12 cellular contexts compared by ENCODE assay signal in genomic region chr6:128601060-128601459, GRCh38.
DNase-seq lines count a peak whose midpoint lies in the region; ATAC-seq and TF ChIP-seq lines count a peak whose summit lies in the region.
"Had no signal": no experiment of that assay in that cellular context is flagged by ENCODE, and none has a peak within 500 bp of the region (broad histone marks: within the 10 kb centered on the region; RNA-seq: fewer than 3 reads in every experiment).

No MANE protein-coding gene starts in this region.

- H3K36me3 Mint-ChIP-seq in activated naive CD8-positive, alpha-beta T cell treated with anti-CD3 and anti-CD28 coated beads for 36 hours = no peaks in the 10 kb centered on the region
- H3K36me3 Mint-ChIP-seq: IgD-negative memory B cell had no signal

- TF ChIP-seq CTCF in heart left ventricle (IDR thresholded peaks at IDR 0.05) = no peak

- H3K27ac ChIP-seq in heart left ventricle = no peak overlapping the region

- no peaks in the 10 kb centered on the region for H3K36me3 ChIP-seq in heart left ventricle

- TF ChIP-seq POLR2A in heart left ventricle (IDR thresholded peaks at IDR 0.05) = no peak

- intact Hi-C loops in heart left ventricle (cut with DNase I) = loop anchor here in 1 of 10 donors (5.0 kb wide), 1 partner anchor 46 kb away; no protein-coding TSS in a partner anchor
- intact Hi-C loops in cardiac septum (cut with DNase I) = no loop called here
- intact Hi-C loops in left ventricle myocardium superior (cut with micrococcal nuclease) = no loop called here

- peaks cover 43% of the 10 kb centered on the region for H3K4me1 Mint-ChIP-seq in activated naive CD8-positive, alpha-beta T cell treated with anti-CD3 and anti-CD28 coated beads for 36 hours
- peaks cover 60% of the 10 kb centered on the region for H3K4me1 Mint-ChIP-seq in stimulated activated naive CD8-positive, alpha-beta T cell treated with anti-CD3 and anti-CD28 coated beads, Interleukin-15, amount 100 ng/mL, for 72 hours
- H3K4me1 Mint-ChIP-seq: IgD-negative memory B cell had no signal

- peaks cover 4% of the 10 kb centered on the region for H3K9me3 Mint-ChIP-seq in activated naive CD8-positive, alpha-beta T cell treated with anti-CD3 and anti-CD28 coated beads for 36 hours
- H3K9me3 Mint-ChIP-seq in stimulated activated naive CD8-positive, alpha-beta T cell treated with anti-CD3 and anti-CD28 coated beads, Interleukin-15, amount 100 ng/mL, for 72 hours = no peaks in the 10 kb centered on the region
- H3K9me3 Mint-ChIP-seq: T-helper 2 cell treated with Interferon-gamma antibody and Interleukin-4, amounts not matched to agents 5 μg/mL and 100 μg/mL, for 36 hours had no signal

- no peak overlapping the region for H3K4me3 ChIP-seq in heart left ventricle

- H3K27me3 ChIP-seq in heart left ventricle = no peaks in the 10 kb centered on the region

- ATAC-seq in heart left ventricle = peak; percentile 77 to 91 (median 88)
- peak; percentile 91 for ATAC-seq in left ventricle myocardium superior
- ATAC-seq in stimulated activated naive CD8-positive, alpha-beta T cell treated with anti-CD3 and anti-CD28 coated beads, Interleukin-15, amount 100 ng/mL, for 72 hours = no peak

- H3K27me3 Mint-ChIP-seq in activated naive CD8-positive, alpha-beta T cell treated with anti-CD3 and anti-CD28 coated beads for 36 hours = no peaks in the 10 kb centered on the region
- H3K27me3 Mint-ChIP-seq in stimulated activated naive CD8-positive, alpha-beta T cell treated with anti-CD3 and anti-CD28 coated beads, Interleukin-15, amount 100 ng/mL, for 72 hours = peaks cover 8% of the 10 kb centered on the region
- H3K27me3 Mint-ChIP-seq: IgD-negative memory B cell had no signal

- H3K27ac Mint-ChIP-seq in activated naive CD8-positive, alpha-beta T cell treated with anti-CD3 and anti-CD28 coated beads for 36 hours = peak overlapping the region; percentile 19
- H3K27ac Mint-ChIP-seq in stimulated activated naive CD8-positive, alpha-beta T cell treated with anti-CD3 and anti-CD28 coated beads, Interleukin-15, amount 100 ng/mL, for 72 hours = no peak overlapping the region
- H3K27ac Mint-ChIP-seq: IgD-negative memory B cell had no signal

- no peaks in the 10 kb centered on the region for H3K9me3 ChIP-seq in heart left ventricle

- H3K4me1 ChIP-seq in heart left ventricle = peaks cover 0 to 29% (median 10%) of the 10 kb centered on the region in 12 donors

- H3K4me3 Mint-ChIP-seq in activated naive CD8-positive, alpha-beta T cell treated with anti-CD3 and anti-CD28 coated beads for 36 hours = no peak overlapping the region
- peak overlapping the region in 1 of 2 donors; percentile 17 for H3K4me3 Mint-ChIP-seq in stimulated activated naive CD8-positive, alpha-beta T cell treated with anti-CD3 and anti-CD28 coated beads, Interleukin-15, amount 100 ng/mL, for 72 hours
- H3K4me3 Mint-ChIP-seq: IgD-negative memory B cell; T-helper 2 cell treated with Interferon-gamma antibody and Interleukin-4, amounts not matched to agents 5 μg/mL and 100 μg/mL, for 36 hours had no signal

- 14 to 24% (median 17%) methylated on average over 4 of the region's 4 CpGs for WGBS in heart left ventricle, 4 donors

- DNase-seq in heart left ventricle (peak in 2 of 5 donors; percentile 22 to 29), cardiac septum (ENCODE audit: low spot score) (no peak), left ventricle myocardium superior (no peak), NCI-H1092 (lab: John Stamatoyannopoulos, UW) (no peak), NOMO-1 (lab: John Stamatoyannopoulos, UW; ENCODE audit: unreplicated experiment in 2 of 2) (no peak), NCI-H526 treated with DMSO at 0.1 percent for 48 hours (lab: John Stamatoyannopoulos, UW) (no peak)
- DNase-seq in activated naive CD8-positive, alpha-beta T cell treated with anti-CD3 and anti-CD28 coated beads for 36 hours = no peak
- DNase-seq in stimulated activated naive CD8-positive, alpha-beta T cell treated with anti-CD3 and anti-CD28 coated beads, Interleukin-15, amount 100 ng/mL, for 72 hours = no peak
- DNase-seq: activated CD8-positive, alpha-beta memory T cell treated with anti-CD3 and anti-CD28 coated beads, Interleukin-2, amount 50 U/mL, for 4 hours; stimulated activated naive CD4-positive, alpha-beta T cell treated with Interleukin-2 at 50 U/mL for 16 hours had no signal
